ENCODE assay signal across 13 cellular contexts in genomic region chr14:101840649-101841365, GRCh38.
DNase-seq lines count a peak whose midpoint lies in the region; ATAC-seq, FAIRE-seq and TF ChIP-seq lines count a peak whose summit lies in the region.
"Had no signal": no experiment of that assay in that cellular context is flagged by ENCODE, and none has a peak within 500 bp of the region (broad histone marks: within the 10 kb centered on the region; RNA-seq: fewer than 3 reads in every experiment).

No MANE protein-coding gene starts in this region.

- no peak for TF ChIP-seq POLR2A in GM12891 (IDR thresholded peaks at IDR 0.05; ENCODE audit: low read depth, low read length)

- H3K36me3 Mint-ChIP-seq in CD14-positive monocyte (peaks cover 38 to 48% of the 10 kb centered on the region in 2 donors), T-cell (peaks cover 42% of the 10 kb centered on the region), glutamatergic neuron (ENCODE audit: unreplicated experiment) (no peaks in the 10 kb centered on the region)

- ATAC-seq in T-cell (replicated peaks in 1 of 4) (no peak), GM18870 (IDR thresholded peaks at IDR 0.05; ENCODE audit: unreplicated experiment) (no peak), HG03196 (IDR thresholded peaks at IDR 0.05; ENCODE audit: unreplicated experiment) (no peak)

- TF ChIP-seq CTCF in CD14-positive monocyte (IDR thresholded peaks at IDR 0.05) (no peak), glutamatergic neuron (IDR thresholded peaks at IDR 0.05; ENCODE audit: partially characterized antibody, unreplicated experiment) (no peak)

- CTCF ChIA-PET in T-cell (lab: Charles Lee), result interaction anchor here (0.6 to 0.8 kb wide), 3 partner anchors 14 to 70 kb away, joined by 3 to 4 read pairs (median 4); no protein-coding TSS in a partner anchor

- H3K27ac Mint-ChIP-seq in CD14-positive monocyte (peak overlapping the region in 4 of 7 donors; percentile 40 to 84 (median 60)), T-cell (peak overlapping the region; percentile 82 to 92), glutamatergic neuron (ENCODE audit: unreplicated experiment) (peak overlapping the region; percentile 65)

- H3K27me3 Mint-ChIP-seq in CD14-positive monocyte (ENCODE audit: low read depth in 3 of 3) (peaks cover 0 to 2% (median 0%) of the 10 kb centered on the region in 3 donors), T-cell (no peaks in the 10 kb centered on the region), glutamatergic neuron (ENCODE audit: unreplicated experiment) (peaks cover 5% of the 10 kb centered on the region)

- POLR2A ChIA-PET in T-cell (lab: Charles Lee), result interaction anchor here (0.6 to 1.0 kb wide), 5 partner anchors 14 to 32 kb away, joined by 3 to 6 read pairs (median 4); no protein-coding TSS in a partner anchor

- no peak overlapping the region for H3K4me3 Mint-ChIP-seq in CD14-positive monocyte
- H3K4me3 Mint-ChIP-seq in T-cell, result peak overlapping the region in 1 of 3 donors; percentile 77
- no peak overlapping the region for H3K4me3 Mint-ChIP-seq in glutamatergic neuron (ENCODE audit: unreplicated experiment)

- DNase-seq in CD14-positive monocyte (ENCODE audit: low spot score) (no peak), GM12891 (ENCODE audit: insufficient read length, low spot score) (no peak), T-cell (no peak), glutamatergic neuron (no peak)
- DNase-seq in activated effector memory CD4-positive, alpha-beta T cell treated with anti-CD3 and anti-CD28 coated beads, Interleukin-2, amount 50 U/mL, for 16 hours, result no peak
- DNase-seq: Caco-2, hypothalamus, NCI-H2107, occipital lobe, small intestine, testis had no signal

- peak; percentile 20 for FAIRE-seq in GM12891 (lab: Jason Lieb, UNC)
- FAIRE-seq: small intestine had no signal

- H3K9me3 Mint-ChIP-seq in CD14-positive monocyte (no peaks in the 10 kb centered on the region), T-cell (no peaks in the 10 kb centered on the region), glutamatergic neuron (ENCODE audit: unreplicated experiment) (peaks cover 1% of the 10 kb centered on the region)

- intact Hi-C loops in CD14-positive monocyte (cut with micrococcal nuclease), result loop anchor here (5.0 to 10.0 kb wide), 4 partner anchors 36 to 104 kb away; no protein-coding TSS in a partner anchor

- H3K4me1 Mint-ChIP-seq in CD14-positive monocyte (peaks cover 23% of the 10 kb centered on the region), T-cell (peaks cover 93 to 97% (median 93%) of the 10 kb centered on the region in 3 donors), glutamatergic neuron (ENCODE audit: low read depth, unreplicated experiment) (peaks cover 48% of the 10 kb centered on the region)

TF ChIP-seq in GM12891, 5 proteins besides CTCF, POLR2A, EP300 and RAD21:
- TF ChIP-seq TAF1 (IDR thresholded peaks at IDR 0.05; ENCODE audit: low read depth, low read length) (no peak), POLR2AphosphoS5 (IDR thresholded peaks at IDR 0.05; ENCODE audit: low read depth, low read length) (no peak), POU2F2 (IDR thresholded peaks at IDR 0.05; ENCODE audit: low read depth, low read length) (no peak), PAX5 (IDR thresholded peaks at IDR 0.05; ENCODE audit: insufficient read depth, low read length, severe bottlenecking) (no peak), SPI1 (IDR thresholded peaks at IDR 0.05; ENCODE audit: low read depth, low read length) (no peak)
